In the genomic region with DNA sequence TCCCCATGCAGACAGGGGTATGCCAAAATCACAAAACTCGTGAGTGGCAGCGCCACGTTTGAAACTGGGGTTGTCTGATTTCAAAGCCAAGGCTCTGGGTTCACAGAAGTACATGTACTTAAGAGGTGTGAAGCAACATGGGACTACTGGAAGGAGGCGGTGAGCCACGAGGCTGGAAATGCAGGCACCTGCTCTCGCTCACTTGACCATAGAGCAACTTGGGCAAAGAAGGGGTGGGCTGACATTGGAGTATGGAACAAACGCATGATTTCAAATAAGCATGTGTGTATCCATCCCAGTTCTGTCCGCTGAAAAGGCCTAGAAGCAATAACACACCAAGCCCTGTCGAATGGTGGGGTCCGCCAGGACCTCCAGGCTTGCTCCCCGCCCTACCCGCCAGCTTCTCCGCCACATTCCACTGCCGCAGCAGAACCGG, we compare ENCODE assay signal across 8 cellular contexts. TPM values are rescaled to one million over a fixed set of nuclear protein-coding genes. Genes with fewer than 3 reads are reported as not detected.
DNase-seq lines count a peak whose midpoint lies in the region; ATAC-seq, FAIRE-seq and TF ChIP-seq lines count a peak whose summit lies in the region.

No MANE protein-coding gene starts in this region.

- H3K36me3 Mint-ChIP-seq in GM23338 (ENCODE audit: low read depth) = no peaks in the 10 kb centered on the region

- FAIRE-seq in small intestine (lab: Jason Lieb, UNC) = no peak

- no peaks in the 10 kb centered on the region; the same call in 2 of the 3 replicates for H3K9me3 Mint-ChIP-seq in GM23338

- peak overlapping the region; percentile 70 for H3K9ac ChIP-seq in iPS-15b (ENCODE audit: low read depth, low read length)

- H3K9me2 ChIP-seq in GM23338 (ENCODE audit: insufficient read depth) = no peaks in the 10 kb centered on the region

- H3K36me3 ChIP-seq in GM23338 (ENCODE audit: insufficient read depth) (no peaks in the 10 kb centered on the region), iPS-15b (ENCODE audit: control insufficient read depth, insufficient read depth, low read length) (no peaks in the 10 kb centered on the region), small intestine (ENCODE audit: control insufficient read depth in 2 of 2, insufficient read depth in 2 of 2, low read length in 2 of 2) (no peaks in the 10 kb centered on the region)

- ATAC-seq in GM23338 = peak; percentile 13

- peak overlapping the region; percentile 91 for H3K4me2 ChIP-seq in GM23338

- peaks cover 25% of the 10 kb centered on the region for H4K20me1 ChIP-seq in GM23338 (replicated peaks; ENCODE audit: insufficient read depth)

- H3K9me3 ChIP-seq in iPS-15b (ENCODE audit: control insufficient read depth, insufficient read depth, low read length) (no peaks in the 10 kb centered on the region), small intestine (ENCODE audit: control insufficient read depth, low read depth) (no peaks in the 10 kb centered on the region)

- peaks cover 10% of the 10 kb centered on the region for H3K4me1 Mint-ChIP-seq in GM23338

- H3K4me1 ChIP-seq in GM23338 (ENCODE audit: insufficient read depth) (peaks cover 21% of the 10 kb centered on the region), iPS-15b (ENCODE audit: control insufficient read depth, insufficient read depth, low read length) (peaks cover 2% of the 10 kb centered on the region), small intestine (ENCODE audit: control insufficient read depth in 2 of 2, insufficient read depth in 1 of 2, low read depth in 1 of 2, low read length in 1 of 2) (peaks cover 0 to 9% of the 10 kb centered on the region in 2 donors)

- H3K27me3 Mint-ChIP-seq in GM23338 (ENCODE audit: insufficient read depth, low read depth, poor library complexity) = peaks cover 7% of the 10 kb centered on the region

- TF ChIP-seq CTCF in GM23338 (conservative IDR thresholded peaks at IDR 0.05; ENCODE audit: low read depth in 2 of 2) (no peak), LNCaP clone FGC (IDR thresholded peaks at IDR 0.05; ENCODE audit: control insufficient read depth, extremely low read depth, insufficient read depth) (no peak)

- peak overlapping the region; percentile 98 for H3K4me3 Mint-ChIP-seq in GM23338

- WGBS in small intestine, 3 donors = 0 to 1% (median 0%) methylated on average over 14 to 15 of the region's 15 CpGs

- no peaks in the 10 kb centered on the region for H3F3A ChIP-seq in GM23338 (replicated peaks; ENCODE audit: low read depth)

- no peaks in the 10 kb centered on the region for H3K27me3 ChIP-seq in GM23338 (ENCODE audit: insufficient read depth)
- no peaks in the 10 kb centered on the region for H3K27me3 ChIP-seq in iPS-15b (ENCODE audit: control insufficient read depth, insufficient read depth, low read length)
- no peaks in the 10 kb centered on the region for H3K27me3 ChIP-seq in small intestine (ENCODE audit: control insufficient read depth in 2 of 2, insufficient read depth in 2 of 2, low read length in 2 of 2)

- H3K27ac Mint-ChIP-seq in GM23338 = peak overlapping the region; percentile 94

- H2AFZ ChIP-seq in GM23338 = peak overlapping the region; percentile 97

- H3K4me3 ChIP-seq in GM23338 (peak overlapping the region; percentile 96), LNCaP clone FGC (ENCODE audit: low read depth, low read length) (peak overlapping the region; percentile 79), iPS-15b (ENCODE audit: low read depth, low read length) (peak overlapping the region; percentile 89), small intestine (ENCODE audit: low read depth in 1 of 2, low read length in 2 of 2) (peak overlapping the region; percentile 67 to 93)

- DNase-seq in NCI-H526 (lab: John Stamatoyannopoulos, UW) (peak; percentile 6 to 22), NCI-H526 treated with DMSO at 0.1 percent for 48 hours (lab: John Stamatoyannopoulos, UW) (no peak), GM23338 (ENCODE audit: low spot score) (peak; percentile 27), LNCaP clone FGC (ENCODE audit: low read depth) (no peak), amniotic epithelial cell (ENCODE audit: low read depth) (peak; percentile 46), small intestine (peak; percentile 58), NCI-H774 (lab: John Stamatoyannopoulos, UW) (no peak)

- H3K27ac ChIP-seq in GM23338 (ENCODE audit: low read depth) (peak overlapping the region; percentile 45; the same call in 1 of the 2 replicates), small intestine (ENCODE audit: low read depth in 1 of 2, low read length in 1 of 2) (peak overlapping the region; percentile 87 to 91)

- peaks cover 54% of the 10 kb centered on the region for H3K79me2 ChIP-seq in GM23338 (replicated peaks; ENCODE audit: insufficient read depth)

TF ChIP-seq in GM23338, 12 proteins besides CTCF, POLR2A, EP300 and RAD21 (continues in another document):
- no peak for TF ChIP-seq EZH2 (IDR thresholded peaks at IDR 0.05; ENCODE audit: low read depth, unreplicated experiment)
- TF ChIP-seq CREB1 (CRISPR knock-in tag; IDR thresholded peaks at IDR 0.05; ENCODE audit: low read depth) = no peak
- no peak for TF ChIP-seq ZNF331 (CRISPR knock-in tag; IDR thresholded peaks at IDR 0.05; ENCODE audit: low read depth)
- TF ChIP-seq JUNB (IDR thresholded peaks at IDR 0.05; ENCODE audit: unreplicated experiment) = no peak
- TF ChIP-seq, protein P1, sequence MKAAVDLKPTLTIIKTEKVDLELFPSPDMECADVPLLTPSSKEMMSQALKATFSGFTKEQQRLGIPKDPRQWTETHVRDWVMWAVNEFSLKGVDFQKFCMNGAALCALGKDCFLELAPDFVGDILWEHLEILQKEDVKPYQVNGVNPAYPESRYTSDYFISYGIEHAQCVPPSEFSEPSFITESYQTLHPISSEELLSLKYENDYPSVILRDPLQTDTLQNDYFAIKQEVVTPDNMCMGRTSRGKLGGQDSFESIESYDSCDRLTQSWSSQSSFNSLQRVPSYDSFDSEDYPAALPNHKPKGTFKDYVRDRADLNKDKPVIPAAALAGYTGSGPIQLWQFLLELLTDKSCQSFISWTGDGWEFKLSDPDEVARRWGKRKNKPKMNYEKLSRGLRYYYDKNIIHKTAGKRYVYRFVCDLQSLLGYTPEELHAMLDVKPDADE (IDR thresholded peaks at IDR 0.05) = 0 out of 2 replicates have a peak, but pooled peaks have one; percentile 0
- TF ChIP-seq, protein P2, sequence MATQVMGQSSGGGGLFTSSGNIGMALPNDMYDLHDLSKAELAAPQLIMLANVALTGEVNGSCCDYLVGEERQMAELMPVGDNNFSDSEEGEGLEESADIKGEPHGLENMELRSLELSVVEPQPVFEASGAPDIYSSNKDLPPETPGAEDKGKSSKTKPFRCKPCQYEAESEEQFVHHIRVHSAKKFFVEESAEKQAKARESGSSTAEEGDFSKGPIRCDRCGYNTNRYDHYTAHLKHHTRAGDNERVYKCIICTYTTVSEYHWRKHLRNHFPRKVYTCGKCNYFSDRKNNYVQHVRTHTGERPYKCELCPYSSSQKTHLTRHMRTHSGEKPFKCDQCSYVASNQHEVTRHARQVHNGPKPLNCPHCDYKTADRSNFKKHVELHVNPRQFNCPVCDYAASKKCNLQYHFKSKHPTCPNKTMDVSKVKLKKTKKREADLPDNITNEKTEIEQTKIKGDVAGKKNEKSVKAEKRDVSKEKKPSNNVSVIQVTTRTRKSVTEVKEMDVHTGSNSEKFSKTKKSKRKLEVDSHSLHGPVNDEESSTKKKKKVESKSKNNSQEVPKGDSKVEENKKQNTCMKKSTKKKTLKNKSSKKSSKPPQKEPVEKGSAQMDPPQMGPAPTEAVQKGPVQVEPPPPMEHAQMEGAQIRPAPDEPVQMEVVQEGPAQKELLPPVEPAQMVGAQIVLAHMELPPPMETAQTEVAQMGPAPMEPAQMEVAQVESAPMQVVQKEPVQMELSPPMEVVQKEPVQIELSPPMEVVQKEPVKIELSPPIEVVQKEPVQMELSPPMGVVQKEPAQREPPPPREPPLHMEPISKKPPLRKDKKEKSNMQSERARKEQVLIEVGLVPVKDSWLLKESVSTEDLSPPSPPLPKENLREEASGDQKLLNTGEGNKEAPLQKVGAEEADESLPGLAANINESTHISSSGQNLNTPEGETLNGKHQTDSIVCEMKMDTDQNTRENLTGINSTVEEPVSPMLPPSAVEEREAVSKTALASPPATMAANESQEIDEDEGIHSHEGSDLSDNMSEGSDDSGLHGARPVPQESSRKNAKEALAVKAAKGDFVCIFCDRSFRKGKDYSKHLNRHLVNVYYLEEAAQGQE (IDR thresholded peaks at IDR 0.05; ENCODE audit: unreplicated experiment) = no peak
- no peak for TF ChIP-seq NANOG (IDR thresholded peaks at IDR 0.05; ENCODE audit: borderline replicate concordance)

RNA-seq across cellular contexts. Expression of a gene that starts 0.6 kb away (rescaled TPM):
- total RNA-seq in GM23338 (2014; rRNA removed; shearing (Covaris generic)) = 87.6 and 95.8 TPM in 2 replicates
- polyA plus RNA-seq in GM23338 (2016; fragmentation: Nextera tagmentation; extraction: Ambion mirVana) (69.8 and 73.6 TPM in 2 replicates), small intestine (100 to 1,000 TPM in 1 of 3 donors, 10 to 100 TPM in 2; 76.7 to 118 (median 85.0) TPM)

Comparison
In these comparisons a context has a peak if more than half of its experiments do, and no peak if none do; other contexts are left out.
1. DNase-seq: peak in NCI-H526 (2 of 2), GM23338 (single experiment), amniotic epithelial cell (single experiment) and small intestine (single experiment); none in NCI-H526 treated with DMSO at 0.1 percent for 48 hours (single experiment), LNCaP clone FGC (single experiment) and NCI-H774 (single experiment).
2. Peak in every context shown above with its lines, with median percentiles within 50 percentile points of each other: H3K4me3 ChIP-seq.